ENCODE assay signal across 18 cellular contexts in the genomic region with DNA sequence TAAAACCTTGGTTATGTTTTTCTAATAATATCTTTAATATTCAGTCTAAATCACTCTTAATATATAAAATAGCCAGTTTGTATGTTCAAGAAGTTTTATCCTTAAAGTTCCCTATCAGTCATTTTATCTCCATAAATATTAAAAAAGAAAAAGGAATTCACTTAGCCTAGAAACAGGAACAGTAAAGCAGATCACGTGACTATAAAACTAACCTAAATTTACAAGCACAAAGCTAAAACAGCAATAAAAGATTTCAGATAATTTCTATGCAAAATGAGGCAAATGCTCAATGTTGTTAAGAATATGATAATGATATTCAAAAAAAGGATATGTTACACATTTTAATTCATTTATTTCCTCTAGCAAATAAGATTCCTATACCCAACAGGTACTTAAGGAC. TPM values are rescaled to one million over a fixed set of nuclear protein-coding genes. Genes with fewer than 3 reads are reported as not detected.
DNase-seq lines count a peak whose midpoint lies in the region; ATAC-seq and TF ChIP-seq lines count a peak whose summit lies in the region.
"Had no signal": no experiment of that assay in that cellular context is flagged by ENCODE, and none has a peak within 500 bp of the region (broad histone marks: within the 10 kb centered on the region; RNA-seq: fewer than 3 reads in every experiment).

No MANE protein-coding gene starts in this region.

- H3K27ac ChIP-seq in CD4-positive, alpha-beta memory T cell (ENCODE audit: low read depth, low read length), result no peak overlapping the region
- H3K27ac ChIP-seq in lower lobe of right lung, result no peak overlapping the region
- H3K27ac ChIP-seq: A549; BLaER1 treated with 17β-estradiol and CSF1 and Interleukin-3, amounts not matched to agents 10 nM and 100 nM; PC-9 had no signal

- peak overlapping the region; percentile 30 for H3K4me3 Mint-ChIP-seq in activated naive CD4-positive, alpha-beta T cell treated with anti-CD3 and anti-CD28 coated beads for 36 hours
- peak overlapping the region in 1 of 8 donors; percentile 32 for H3K4me3 Mint-ChIP-seq in CD4-positive, alpha-beta memory T cell
- peak overlapping the region in 1 of 3 donors; percentile 9 for H3K4me3 Mint-ChIP-seq in T-cell
- peak overlapping the region; percentile 8 for H3K4me3 Mint-ChIP-seq in central memory CD8-positive, alpha-beta T cell

- peaks cover 44% of the 10 kb centered on the region for H3K4me1 Mint-ChIP-seq in activated naive CD4-positive, alpha-beta T cell treated with anti-CD3 and anti-CD28 coated beads for 36 hours (ENCODE audit: low read depth)
- H3K4me1 Mint-ChIP-seq in CD4-positive, alpha-beta memory T cell, result peaks cover 13 to 29% (median 21%) of the 10 kb centered on the region in 4 donors
- H3K4me1 Mint-ChIP-seq in T-cell, result peaks cover 41 to 50% (median 45%) of the 10 kb centered on the region in 3 donors
- H3K4me1 Mint-ChIP-seq in central memory CD8-positive, alpha-beta T cell, result peaks cover 44% of the 10 kb centered on the region

- intact Hi-C loops in activated naive CD4-positive, alpha-beta T cell treated with anti-CD3 and anti-CD28 coated beads for 36 hours (cut with micrococcal nuclease), result loop anchor here (10.0 kb wide), 1 partner anchor 584 kb away; a partner anchor contains a TSS
- intact Hi-C loops in CD4-positive, alpha-beta memory T cell (cut with micrococcal nuclease), result loop anchor here (2.0 kb wide), 1 partner anchor 20 kb away; no protein-coding TSS in a partner anchor
- intact Hi-C loops in lower lobe of right lung (cut with DNase I), result no loop called here

- H3K9me3 Mint-ChIP-seq in activated naive CD4-positive, alpha-beta T cell treated with anti-CD3 and anti-CD28 coated beads for 36 hours, result no peaks in the 10 kb centered on the region
- no peaks in the 10 kb centered on the region for H3K9me3 Mint-ChIP-seq in CD4-positive, alpha-beta memory T cell
- H3K9me3 Mint-ChIP-seq in T-cell, result no peaks in the 10 kb centered on the region
- peaks cover 5% of the 10 kb centered on the region for H3K9me3 Mint-ChIP-seq in central memory CD8-positive, alpha-beta T cell

- no peaks in the 10 kb centered on the region for H3K9me3 ChIP-seq in CD4-positive, alpha-beta memory T cell (ENCODE audit: control insufficient read depth in 1 of 2, low read length in 2 of 2)
- no peaks in the 10 kb centered on the region for H3K9me3 ChIP-seq in lower lobe of right lung
- H3K9me3 ChIP-seq: A549; BLaER1 treated with 17β-estradiol and CSF1 and Interleukin-3, amounts not matched to agents 10 nM and 100 nM; Caco-2 had no signal

- CTCF ChIA-PET in activated naive CD4-positive, alpha-beta T cell treated with anti-CD3 and anti-CD28 coated beads for 36 hours (lab: Charles Lee), result interaction anchor here (1.1 to 6.3 kb wide), 5 partner anchors 22 to 86 kb away, joined by 5 to 24 read pairs (median 6); no protein-coding TSS in a partner anchor
- CTCF ChIA-PET in CD4-positive, alpha-beta memory T cell (lab: Charles Lee; ENCODE audit: partially characterized antibody), result interaction anchor here (1.1 to 1.4 kb wide), 2 partner anchors 29 kb away, joined by 3 to 4 read pairs; no protein-coding TSS in a partner anchor
- CTCF ChIA-PET in T-cell (lab: Charles Lee), result interaction anchor here (0.6 to 3.9 kb wide), 10 partner anchors 22 to 87 kb away, joined by 3 to 18 read pairs (median 6); no protein-coding TSS in a partner anchor

- POLR2A ChIA-PET in CD4-positive, alpha-beta memory T cell (lab: Charles Lee; ENCODE audit: partially characterized antibody), result no interaction called here
- POLR2A ChIA-PET in T-cell (lab: Charles Lee), result interaction anchor here in 1 of 2 donors (1.2 kb wide), 1 partner anchor 21 kb away, joined by 5 read pairs; no protein-coding TSS in a partner anchor

- ATAC-seq in T-cell (replicated peaks in 1 of 4) (no peak), lower lobe of right lung (no peak)
- ATAC-seq in central memory CD8-positive, alpha-beta T cell (replicated peaks; ENCODE audit: extremely low read depth, poor library complexity, severe bottlenecking), result no peak
- ATAC-seq: A549 had no signal

- no peaks in the 10 kb centered on the region for H3K27me3 Mint-ChIP-seq in activated naive CD4-positive, alpha-beta T cell treated with anti-CD3 and anti-CD28 coated beads for 36 hours (ENCODE audit: low read depth)
- H3K27me3 Mint-ChIP-seq in CD4-positive, alpha-beta memory T cell, result no peaks in the 10 kb centered on the region
- no peaks in the 10 kb centered on the region for H3K27me3 Mint-ChIP-seq in T-cell
- no peaks in the 10 kb centered on the region for H3K27me3 Mint-ChIP-seq in central memory CD8-positive, alpha-beta T cell

- H3K4me3 ChIP-seq in CD4-positive, alpha-beta memory T cell (ENCODE audit: low read length in 2 of 2), result no peak overlapping the region
- H3K4me3 ChIP-seq in lower lobe of right lung, result no peak overlapping the region
- H3K4me3 ChIP-seq: A549; BLaER1 treated with 17β-estradiol and CSF1 and Interleukin-3, amounts not matched to agents 10 nM and 100 nM; PC-9 had no signal

- H3K36me3 Mint-ChIP-seq in activated naive CD4-positive, alpha-beta T cell treated with anti-CD3 and anti-CD28 coated beads for 36 hours (ENCODE audit: low read depth), result no peaks in the 10 kb centered on the region
- no peaks in the 10 kb centered on the region for H3K36me3 Mint-ChIP-seq in CD4-positive, alpha-beta memory T cell
- H3K36me3 Mint-ChIP-seq in T-cell, result no peaks in the 10 kb centered on the region
- peaks cover 5% of the 10 kb centered on the region for H3K36me3 Mint-ChIP-seq in central memory CD8-positive, alpha-beta T cell (ENCODE audit: insufficient read depth)

- H3K36me3 ChIP-seq in CD4-positive, alpha-beta memory T cell (ENCODE audit: insufficient read depth, low read length), result no peaks in the 10 kb centered on the region
- no peaks in the 10 kb centered on the region for H3K36me3 ChIP-seq in lower lobe of right lung
- H3K36me3 ChIP-seq: BLaER1 treated with 17β-estradiol and CSF1 and Interleukin-3, amounts not matched to agents 10 nM and 100 nM had no signal

- H3K4me1 ChIP-seq in CD4-positive, alpha-beta memory T cell (ENCODE audit: insufficient read depth, low read length), result peaks cover 12% of the 10 kb centered on the region
- H3K4me1 ChIP-seq in lower lobe of right lung, result no peaks in the 10 kb centered on the region
- H3K4me1 ChIP-seq: A549; BLaER1 treated with 17β-estradiol and CSF1 and Interleukin-3, amounts not matched to agents 10 nM and 100 nM; Caco-2 had no signal

- H3K27ac Mint-ChIP-seq in activated naive CD4-positive, alpha-beta T cell treated with anti-CD3 and anti-CD28 coated beads for 36 hours, result no peak overlapping the region
- H3K27ac Mint-ChIP-seq in CD4-positive, alpha-beta memory T cell, result peak overlapping the region in 4 of 7 donors; percentile 6 to 50 (median 40)
- H3K27ac Mint-ChIP-seq in T-cell, result peak overlapping the region; percentile 73 to 80
- H3K27ac Mint-ChIP-seq in central memory CD8-positive, alpha-beta T cell (ENCODE audit: low read depth), result peak overlapping the region; percentile 39

- no peak for DNase-seq in activated naive CD4-positive, alpha-beta T cell treated with anti-CD3 and anti-CD28 coated beads for 36 hours
- no peak for DNase-seq in activated naive CD4-positive, alpha-beta T cell (lab: John Stamatoyannopoulos, UW)
- DNase-seq in CD4-positive, alpha-beta memory T cell, result no peak
- DNase-seq in T-cell (no peak), lower lobe of right lung (no peak), dedifferentiated amniotic fluid mesenchymal stem cell (ENCODE audit: extremely low spot score) (no peak)
- DNase-seq in central memory CD8-positive, alpha-beta T cell (ENCODE audit: low spot score in 2 of 2), result no peak
- no peak for DNase-seq in activated CD4-positive, alpha-beta T cell treated with anti-CD3 and anti-CD28 coated beads for 1 hour
- DNase-seq: Caco-2, DMS153, NCI-H1092, NCI-H146, NCI-H2081 treated with DMSO at 0.1 percent for 48 hours, NCI-H510A, NCI-H82, PC-9 had no signal

- no peak for TF ChIP-seq CTCF in lower lobe of right lung (IDR thresholded peaks at IDR 0.05)

- no peaks in the 10 kb centered on the region for H3K27me3 ChIP-seq in CD4-positive, alpha-beta memory T cell (ENCODE audit: insufficient read depth, low read length)
- no peaks in the 10 kb centered on the region for H3K27me3 ChIP-seq in lower lobe of right lung (ENCODE audit: low read depth)
- H3K27me3 ChIP-seq: BLaER1 treated with 17β-estradiol and CSF1 and Interleukin-3, amounts not matched to agents 10 nM and 100 nM had no signal

RNA-seq across cellular contexts. Expression of a gene that starts 57.1 kb away (rescaled TPM):
- 1 to 10 TPM; 1.8 to 2.7 TPM for total RNA-seq in activated naive CD4-positive, alpha-beta T cell treated with anti-CD3 and anti-CD28 coated beads for 36 hours
- under 1 TPM; 0.38 to 0.55 TPM for total RNA-seq in CD4-positive, alpha-beta memory T cell
- under 1 TPM; 0.52 to 0.55 TPM for polyA plus RNA-seq in CD4-positive, alpha-beta memory T cell
- 1 to 10 TPM; 1.2 to 2.0 (median 1.2) TPM for total RNA-seq in T-cell
- 0.95 TPM for total RNA-seq in lower lobe of right lung
